Comparison of ENCODE assay signal across 24 cellular contexts in the genomic region with DNA sequence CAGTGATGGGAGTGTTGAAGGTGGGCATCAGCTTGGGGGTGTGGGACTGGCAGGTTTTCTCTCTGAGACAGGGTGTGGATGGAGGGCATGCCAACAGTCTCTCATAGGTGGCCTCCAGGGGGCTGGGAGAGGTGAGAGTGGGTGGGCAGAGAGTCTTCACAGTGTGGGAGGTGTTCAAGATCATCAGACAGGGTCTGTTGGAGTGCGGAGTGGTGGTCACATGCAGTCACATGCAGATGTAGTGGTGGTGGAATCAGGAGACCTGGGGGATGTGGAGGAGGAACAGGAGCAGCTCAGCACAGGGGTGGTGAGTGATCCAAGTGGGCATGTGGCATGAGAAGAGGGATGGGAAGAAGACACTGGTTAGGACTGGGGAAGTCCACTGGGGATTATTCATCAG. TPM values are rescaled to one million over a fixed set of nuclear protein-coding genes. Genes with fewer than 3 reads are reported as not detected.
DNase-seq lines count a peak whose midpoint lies in the region; ATAC-seq, FAIRE-seq and TF ChIP-seq lines count a peak whose summit lies in the region.
"Had no signal": no experiment of that assay in that cellular context is flagged by ENCODE, and none has a peak within 500 bp of the region (broad histone marks: within the 10 kb centered on the region; RNA-seq: fewer than 3 reads in every experiment).

No MANE protein-coding gene starts in this region.

- H3K27me3 ChIP-seq in endodermal cell (ENCODE audit: control insufficient read depth, insufficient read depth, low read length, poor library complexity, severe bottlenecking) (no peaks in the 10 kb centered on the region), MG63 (no peaks in the 10 kb centered on the region)
- H3K27me3 ChIP-seq: gastrocnemius medialis had no signal

- no peak for DNase-seq in GM12891 (ENCODE audit: insufficient read length, low spot score)
- DNase-seq in OCI-LY7 (ENCODE audit: low spot score) = no peak
- DNase-seq in endodermal cell = no peak
- no peak for DNase-seq in stimulated activated naive CD8-positive, alpha-beta T cell treated with anti-CD3 and anti-CD28 coated beads, Interleukin-15, Interleukin-2, amounts not matched to agents 100 U/mL and 50 U/mL, for 24 hours
- no peak for DNase-seq in MG63
- DNase-seq: activated CD4-positive, alpha-beta T cell treated with anti-CD3 and anti-CD28 coated beads for 1 hour; activated effector memory CD4-positive, alpha-beta T cell treated with anti-CD3 and anti-CD28 coated beads, Interleukin-2, amount 50 U/mL, for 16 hours; amniotic stem cell; erythroblast; gastrocnemius medialis; kidney glomerular epithelial cell; MM.1S; NCI-H2227 treated with DMSO at 0.1 percent for 48 hours; NCI-H82; psoas muscle; stimulated activated CD4-positive, alpha-beta T cell treated with anti-CD3 and anti-CD28 coated beads, Interleukin-4, amount 100 ng/mL, for 4 hours had no signal

- BruUV-seq in OCI-LY7 (replicated peaks; lab: Mats Ljungman, UMichigan) = no TSS peak

- H3K27ac ChIP-seq in OCI-LY7 (ENCODE audit: low read depth, low read length, poor library complexity, severe bottlenecking) = peak overlapping the region; percentile 88
- H3K27ac ChIP-seq in endodermal cell (ENCODE audit: low read depth, low read length) = no peak overlapping the region
- H3K27ac ChIP-seq: psoas muscle, SK-N-MC had no signal

- H2AFZ ChIP-seq in OCI-LY7 (ENCODE audit: low read length) = no peak overlapping the region

- no peaks in the 10 kb centered on the region for H3K9me3 Mint-ChIP-seq in endodermal cell
- H3K9me3 Mint-ChIP-seq: nephron had no signal

- H3K36me3 Mint-ChIP-seq in endodermal cell (ENCODE audit: low read depth) = peaks cover 20% of the 10 kb centered on the region

- H3K36me3 ChIP-seq in OCI-LY7 (ENCODE audit: insufficient read depth, low read length) (peaks cover 67% of the 10 kb centered on the region), endodermal cell (ENCODE audit: control insufficient read depth, insufficient read depth, low read length) (peaks cover 17% of the 10 kb centered on the region), MG63 (no peaks in the 10 kb centered on the region; the same call in 1 of the 2 replicates)
- H3K36me3 ChIP-seq: gastrocnemius medialis had no signal

- H3K9me2 ChIP-seq in OCI-LY7 (ENCODE audit: insufficient read depth, low read length) = no peaks in the 10 kb centered on the region

- H3K9me3 ChIP-seq in OCI-LY7 (ENCODE audit: low read length) (no peaks in the 10 kb centered on the region), endodermal cell (ENCODE audit: control insufficient read depth, low read length) (no peaks in the 10 kb centered on the region), MG63 (no peaks in the 10 kb centered on the region)
- H3K9me3 ChIP-seq: gastrocnemius medialis, psoas muscle had no signal

- peaks cover 84% of the 10 kb centered on the region for H3K79me2 ChIP-seq in OCI-LY7 (ENCODE audit: insufficient read depth, low read depth, low read length)

- peak overlapping the region; percentile 99; the same call in 1 of the 2 replicates for H3K4me2 ChIP-seq in OCI-LY7 (ENCODE audit: low read length)

- intact Hi-C loops in OCI-LY7 (cut with micrococcal nuclease; ENCODE audit: unreplicated experiment) = loop anchor here (5.0 to 10.0 kb wide), 2 partner anchors 59 to 774 kb away; no protein-coding TSS in a partner anchor

- TF ChIP-seq CTCF in OCI-LY7 (conservative IDR thresholded peaks at IDR 0.05; ENCODE audit: low read length) = no peak
- TF ChIP-seq CTCF in endodermal cell (conservative IDR thresholded peaks at IDR 0.05) = no peak

- H4K20me1 ChIP-seq in OCI-LY7 (ENCODE audit: insufficient read depth, low read length) = 0 out of 2 replicates have a peak, but pooled peaks cover 4% of the 10 kb centered on the region

- peak; percentile 76 for FAIRE-seq in GM12891 (lab: Jason Lieb, UNC)

- WGBS in endodermal cell (ENCODE audit: insufficient coverage in 1 of 2, insufficient read length in 1 of 2), 2 experiments = 0% methylated on average over 1 of the region's 1 CpG

- POLR2A ChIA-PET in OCI-LY7 (lab: Charles Lee) = interaction anchor here (1.2 kb wide), 1 partner anchor 118 kb away, joined by 3 read pairs; no protein-coding TSS in a partner anchor

- peak overlapping the region; percentile 48 for H3K27ac Mint-ChIP-seq in endodermal cell
- H3K27ac Mint-ChIP-seq: nephron had no signal

- CTCF ChIA-PET in OCI-LY7 (lab: Charles Lee; ENCODE audit: unreplicated experiment) = interaction anchor here (1.1 to 1.8 kb wide), 2 partner anchors 58 to 94 kb away, joined by 4 to 6 read pairs; no protein-coding TSS in a partner anchor

- H3K9ac ChIP-seq in endodermal cell (ENCODE audit: extremely low read depth, low read length, poor library complexity, severe bottlenecking) = no peak overlapping the region

- H3K4me1 ChIP-seq in OCI-LY7 (ENCODE audit: insufficient read depth, low read length, poor library complexity, severe bottlenecking) (peaks cover 46% of the 10 kb centered on the region), endodermal cell (ENCODE audit: control insufficient read depth, insufficient read depth, low read length) (no peaks in the 10 kb centered on the region)

- H3K4me3 ChIP-seq in OCI-LY7 (ENCODE audit: low read depth, low read length, poor library complexity, severe bottlenecking) (no peak overlapping the region), endodermal cell (ENCODE audit: low read length) (no peak overlapping the region), MG63 (no peak overlapping the region)
- H3K4me3 ChIP-seq: gastrocnemius medialis, psoas muscle, SK-N-MC had no signal

- ATAC-seq in stimulated activated naive CD8-positive, alpha-beta T cell treated with anti-CD3 and anti-CD28 coated beads, Interleukin-15, Interleukin-2, amounts not matched to agents 100 U/mL and 50 U/mL, for 24 hours = peak; percentile 21
- ATAC-seq in GM19463 (IDR thresholded peaks at IDR 0.05; ENCODE audit: unreplicated experiment) (no peak), HG02571 (IDR thresholded peaks at IDR 0.05; ENCODE audit: unreplicated experiment) (no peak)
- ATAC-seq: Panc1, psoas muscle had no signal

- no peak overlapping the region for H3K4me3 Mint-ChIP-seq in endodermal cell
- H3K4me3 Mint-ChIP-seq: nephron had no signal

- TF ChIP-seq POLR2A in GM12891 (IDR thresholded peaks at IDR 0.05; ENCODE audit: low read depth, low read length) = no peak

- H3K4me1 Mint-ChIP-seq in endodermal cell = peaks cover 36% of the 10 kb centered on the region

- no peaks in the 10 kb centered on the region for H3K27me3 Mint-ChIP-seq in endodermal cell (ENCODE audit: insufficient read depth)

TF ChIP-seq in GM12891, 5 proteins besides CTCF, POLR2A, EP300 and RAD21:
- no peak for TF ChIP-seq POU2F2 (IDR thresholded peaks at IDR 0.05; ENCODE audit: low read depth, low read length)
- no peak for TF ChIP-seq SPI1 (IDR thresholded peaks at IDR 0.05; ENCODE audit: low read depth, low read length)
- TF ChIP-seq PAX5 (IDR thresholded peaks at IDR 0.05; ENCODE audit: insufficient read depth, low read length, severe bottlenecking) = no peak
- no peak for TF ChIP-seq TAF1 (IDR thresholded peaks at IDR 0.05; ENCODE audit: low read depth, low read length)
- no peak for TF ChIP-seq POLR2AphosphoS5 (IDR thresholded peaks at IDR 0.05; ENCODE audit: low read depth, low read length)

RNA-seq across cellular contexts. Expression of a gene that starts 5.8 kb away (rescaled TPM):
- 67.3 TPM for polyA plus RNA-seq in GM12891 (2012; ENCODE audit: low read depth, missing spikeins)
- total RNA-seq in OCI-LY7 (2014; rRNA removed; shearing (Covaris generic)) = 52.4 and 60.2 TPM in 2 replicates
- total RNA-seq in OCI-LY7 (2022) = 52.9 and 64.5 TPM in 2 replicates
- 10 to 100 TPM; 40.7 to 55.2 TPM for total RNA-seq in endodermal cell
- 28.5 TPM for polyA plus RNA-seq in endodermal cell (2013, experiment 1 of 2)
- 25.3 TPM for polyA plus RNA-seq in endodermal cell (2013, experiment 2 of 2)
- 12.9 and 15.7 TPM in 2 replicates for total RNA-seq in MG63 (2014; rRNA removed; shearing (Covaris generic); ENCODE audit: low replicate concordance)

RNA-seq across cellular contexts. Expression of a gene that starts 34.9 kb away (rescaled TPM):
- 37.1 TPM for polyA plus RNA-seq in GM12891 (2012; ENCODE audit: low read depth, missing spikeins)
- 111 and 123 TPM in 2 replicates for total RNA-seq in OCI-LY7 (2014; rRNA removed; shearing (Covaris generic))
- total RNA-seq in OCI-LY7 (2022) = 118 and 119 TPM in 2 replicates
- total RNA-seq in endodermal cell = 1 to 10 TPM; 4.4 to 6.4 TPM
- 2.5 TPM for polyA plus RNA-seq in endodermal cell (2013, experiment 1 of 2)
- 1.8 TPM for polyA plus RNA-seq in endodermal cell (2013, experiment 2 of 2)
- total RNA-seq in MG63 (2014; rRNA removed; shearing (Covaris generic); ENCODE audit: low replicate concordance) = 0.27 and 0.40 TPM in 2 replicates

RNA-seq across cellular contexts. Expression of a gene that starts 44.8 kb away (rescaled TPM):
- not detected for polyA plus RNA-seq in GM12891 (2012; ENCODE audit: low read depth, missing spikeins)
- not detected in 2 replicates for total RNA-seq in OCI-LY7 (2014; rRNA removed; shearing (Covaris generic))
- not detected in 2 replicates for total RNA-seq in OCI-LY7 (2022)
- total RNA-seq in endodermal cell = not detected
- polyA plus RNA-seq in endodermal cell (2013, experiment 1 of 2) = not detected
- polyA plus RNA-seq in endodermal cell (2013, experiment 2 of 2) = not detected
- total RNA-seq in MG63 (2014; rRNA removed; shearing (Covaris generic); ENCODE audit: low replicate concordance) = not detected in 2 replicates
- total RNA-seq: cardiac septum, gastrocnemius medialis, H4, mesenteric fat pad, psoas muscle had no signal
- polyA plus RNA-seq: psoas muscle had no signal

Comparison
In these comparisons a context has a peak if more than half of its experiments do, and no peak if none do; other contexts are left out.
1. RNA of a gene that starts 34.9 kb away (total RNA-seq): 111 to 123 TPM in OCI-LY7; 4.4 to 6.4 TPM in endodermal cell and 0.27 to 0.40 TPM in MG63; every median in the first group is over 10 times any median in the second.